ENCODE assay signal across 14 cellular contexts in genomic region chr17:55068862-55069771, GRCh38.
"Had no signal": no experiment of that assay in that cellular context is flagged by ENCODE, and none has a peak within 500 bp of the region (broad histone marks: within the 10 kb centered on the region; RNA-seq: fewer than 3 reads in every experiment).

No MANE protein-coding gene starts in this region.

- DNase-seq: activated CD4-positive, alpha-beta T cell treated with anti-CD3 and anti-CD28 coated beads, Interleukin-2, amount 50 U/mL, for 48 hours; activated T-cell treated with anti-CD3 and anti-CD28 coated beads for 4 hours; amniotic stem cell; dermis blood vessel endothelial cell; effector memory CD4-positive, alpha-beta T cell; esophagus squamous epithelium; lower lobe of right lung; nephron progenitor cell; nucleus accumbens; stimulated activated naive B cell treated with anti-CD40 and anti-IgM and Interleukin-4, amounts not matched to agents 10 μg/mL and 1 μg/mL and 100 μg/mL, for 72 hours; upper lobe of right lung; WERI-Rb-1 had no signal

- H3K27ac Mint-ChIP-seq: activated naive CD8-positive, alpha-beta T cell; activated T-helper 1 cell treated with anti-CD3 and anti-CD28 coated beads, Interleukin-12 subunit alpha, Interleukin-12 subunit beta, Interleukin-2, Interleukin-4 antibody, amounts not matched to agents 30 ng/mL and 10 ng/mL and 1 ng/mL, durations not matched to agents 14 hours and 24 hours and 36 hours; nephron progenitor cell; stimulated activated naive B cell treated with anti-CD40 and anti-IgM and Interleukin-4, amounts not matched to agents 10 μg/mL and 1 μg/mL and 100 μg/mL, for 72 hours had no signal

- H3K27me3 Mint-ChIP-seq: activated naive CD8-positive, alpha-beta T cell; stimulated activated naive B cell treated with anti-CD40 and anti-IgM and Interleukin-4, amounts not matched to agents 10 μg/mL and 1 μg/mL and 100 μg/mL, for 72 hours had no signal

- H3K36me3 Mint-ChIP-seq: stimulated activated naive B cell treated with anti-CD40 and anti-IgM and Interleukin-4, amounts not matched to agents 10 μg/mL and 1 μg/mL and 100 μg/mL, for 72 hours had no signal

- ATAC-seq: lower lobe of right lung; stimulated activated naive B cell treated with anti-CD40 and anti-IgM and Interleukin-4, amounts not matched to agents 10 μg/mL and 1 μg/mL and 100 μg/mL, for 72 hours; upper lobe of right lung had no signal

- H3K9me3 Mint-ChIP-seq: activated T-helper 1 cell treated with anti-CD3 and anti-CD28 coated beads, Interleukin-12 subunit alpha, Interleukin-12 subunit beta, Interleukin-2, Interleukin-4 antibody, amounts not matched to agents 30 ng/mL and 10 ng/mL and 1 ng/mL, durations not matched to agents 14 hours and 24 hours and 36 hours; nephron progenitor cell; stimulated activated naive B cell treated with anti-CD40 and anti-IgM and Interleukin-4, amounts not matched to agents 10 μg/mL and 1 μg/mL and 100 μg/mL, for 72 hours had no signal

- H3K4me1 Mint-ChIP-seq: stimulated activated naive B cell treated with anti-CD40 and anti-IgM and Interleukin-4, amounts not matched to agents 10 μg/mL and 1 μg/mL and 100 μg/mL, for 72 hours had no signal

- H3K4me3 Mint-ChIP-seq: activated naive CD8-positive, alpha-beta T cell; activated T-helper 1 cell treated with anti-CD3 and anti-CD28 coated beads, Interleukin-12 subunit alpha, Interleukin-12 subunit beta, Interleukin-2, Interleukin-4 antibody, amounts not matched to agents 30 ng/mL and 10 ng/mL and 1 ng/mL, durations not matched to agents 14 hours and 24 hours and 36 hours; nephron progenitor cell; stimulated activated naive B cell treated with anti-CD40 and anti-IgM and Interleukin-4, amounts not matched to agents 10 μg/mL and 1 μg/mL and 100 μg/mL, for 72 hours had no signal
